ENCODE assay signal across 1 cellular context in the genomic region with DNA sequence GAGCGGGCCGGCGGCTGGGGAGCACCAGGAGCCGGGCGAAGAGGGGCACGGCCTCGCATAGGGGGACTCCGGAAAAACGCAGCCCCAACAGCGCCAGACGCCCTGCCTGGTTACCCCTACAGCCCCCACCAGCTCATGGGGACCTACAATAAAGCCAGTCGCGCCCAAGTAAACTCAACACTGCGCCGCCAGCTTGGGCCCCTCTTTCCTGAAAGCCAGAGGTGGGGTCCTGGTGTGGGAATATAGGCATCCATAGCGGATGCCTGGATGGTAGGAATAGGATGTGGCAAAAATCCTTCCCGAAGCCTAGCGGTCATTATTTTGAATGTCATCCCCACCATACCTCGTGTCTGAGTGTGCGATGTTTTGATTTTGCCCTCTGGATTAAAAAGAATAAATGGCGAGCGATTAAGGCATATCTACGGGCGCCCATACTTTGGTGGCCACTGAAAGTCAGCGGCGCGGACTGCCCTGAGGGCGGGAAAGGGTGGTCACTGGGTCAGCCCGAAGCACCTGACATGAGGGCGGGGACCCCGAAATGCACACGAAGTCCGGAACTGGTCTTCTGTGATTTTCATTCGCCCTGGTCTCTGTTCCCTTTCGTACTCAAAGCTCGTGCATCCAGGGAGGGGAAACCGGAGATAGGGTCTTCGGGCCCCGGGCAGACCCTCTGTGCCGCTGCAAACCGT.
TF ChIP-seq lines count a peak whose summit lies in the region.

A gene with protein sequence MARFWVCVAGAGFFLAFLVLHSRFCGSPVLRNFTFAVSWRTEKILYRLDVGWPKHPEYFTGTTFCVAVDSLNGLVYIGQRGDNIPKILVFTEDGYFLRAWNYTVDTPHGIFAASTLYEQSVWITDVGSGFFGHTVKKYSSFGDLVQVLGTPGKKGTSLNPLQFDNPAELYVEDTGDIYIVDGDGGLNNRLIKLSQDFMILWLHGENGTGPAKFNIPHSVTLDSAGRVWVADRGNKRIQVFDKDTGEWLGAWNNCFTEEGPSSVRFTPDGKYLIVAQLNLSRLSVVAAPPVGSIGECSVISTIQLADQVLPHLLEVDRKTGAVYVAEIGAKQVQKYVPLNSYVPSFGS (plus strand): TSS at position 577 of the 689 bp plus-strand sequence. CDS start 184 bp downstream, outside the sequence.
A gene (minus strand): TSS at position 210 of the 689 bp plus-strand sequence. CDS start 847 bp downstream, outside the sequence.

TF ChIP-seq in HepG2, 621 proteins besides CTCF, POLR2A, EP300 and RAD21 (continued from another document and continues in another):
- TF ChIP-seq, protein P1, sequence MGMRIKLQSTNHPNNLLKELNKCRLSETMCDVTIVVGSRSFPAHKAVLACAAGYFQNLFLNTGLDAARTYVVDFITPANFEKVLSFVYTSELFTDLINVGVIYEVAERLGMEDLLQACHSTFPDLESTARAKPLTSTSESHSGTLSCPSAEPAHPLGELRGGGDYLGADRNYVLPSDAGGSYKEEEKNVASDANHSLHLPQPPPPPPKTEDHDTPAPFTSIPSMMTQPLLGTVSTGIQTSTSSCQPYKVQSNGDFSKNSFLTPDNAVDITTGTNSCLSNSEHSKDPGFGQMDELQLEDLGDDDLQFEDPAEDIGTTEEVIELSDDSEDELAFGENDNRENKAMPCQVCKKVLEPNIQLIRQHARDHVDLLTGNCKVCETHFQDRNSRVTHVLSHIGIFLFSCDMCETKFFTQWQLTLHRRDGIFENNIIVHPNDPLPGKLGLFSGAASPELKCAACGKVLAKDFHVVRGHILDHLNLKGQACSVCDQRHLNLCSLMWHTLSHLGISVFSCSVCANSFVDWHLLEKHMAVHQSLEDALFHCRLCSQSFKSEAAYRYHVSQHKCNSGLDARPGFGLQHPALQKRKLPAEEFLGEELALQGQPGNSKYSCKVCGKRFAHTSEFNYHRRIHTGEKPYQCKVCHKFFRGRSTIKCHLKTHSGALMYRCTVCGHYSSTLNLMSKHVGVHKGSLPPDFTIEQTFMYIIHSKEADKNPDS (CRISPR knock-in tag; IDR thresholded peaks at IDR 0.05): no peak
- TF ChIP-seq, protein P2, sequence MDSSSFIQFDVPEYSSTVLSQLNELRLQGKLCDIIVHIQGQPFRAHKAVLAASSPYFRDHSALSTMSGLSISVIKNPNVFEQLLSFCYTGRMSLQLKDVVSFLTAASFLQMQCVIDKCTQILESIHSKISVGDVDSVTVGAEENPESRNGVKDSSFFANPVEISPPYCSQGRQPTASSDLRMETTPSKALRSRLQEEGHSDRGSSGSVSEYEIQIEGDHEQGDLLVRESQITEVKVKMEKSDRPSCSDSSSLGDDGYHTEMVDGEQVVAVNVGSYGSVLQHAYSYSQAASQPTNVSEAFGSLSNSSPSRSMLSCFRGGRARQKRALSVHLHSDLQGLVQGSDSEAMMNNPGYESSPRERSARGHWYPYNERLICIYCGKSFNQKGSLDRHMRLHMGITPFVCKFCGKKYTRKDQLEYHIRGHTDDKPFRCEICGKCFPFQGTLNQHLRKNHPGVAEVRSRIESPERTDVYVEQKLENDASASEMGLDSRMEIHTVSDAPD (CRISPR knock-in tag; IDR thresholded peaks at IDR 0.05): no peak
- TF ChIP-seq ELF1 (CRISPR knock-in tag; IDR thresholded peaks at IDR 0.05) (peak; percentile 72), ZNF761 (CRISPR knock-in tag; conservative IDR thresholded peaks at IDR 0.05) (0 out of 2 replicates have a peak, but pooled peaks have one; percentile 29), ZSCAN21 (CRISPR knock-in tag; IDR thresholded peaks at IDR 0.05; ENCODE audit: borderline replicate concordance) (no peak), BORCS8-MEF2B (CRISPR knock-in tag; IDR thresholded peaks at IDR 0.05) (peak; percentile 58; the same call in 1 of the 2 replicates), ZNF232 (CRISPR knock-in tag; IDR thresholded peaks at IDR 0.05; ENCODE audit: borderline replicate concordance) (no peak), ZNF546 (CRISPR knock-in tag; conservative IDR thresholded peaks at IDR 0.05) (no peak), SYNCRIP (IDR thresholded peaks at IDR 0.05; ENCODE audit: insufficient read depth, low read depth, low read length) (no peak), KAT8 (CRISPR knock-in tag; IDR thresholded peaks at IDR 0.05) (peak; percentile 89), ZIK1 (CRISPR knock-in tag; IDR thresholded peaks at IDR 0.05; ENCODE audit: borderline replicate concordance, low read depth) (peak; percentile 70; the same call in 1 of the 2 replicates), TOE1 (CRISPR knock-in tag; IDR thresholded peaks at IDR 0.05) (no peak), ZNF441 (CRISPR knock-in tag; IDR thresholded peaks at IDR 0.05; ENCODE audit: borderline replicate concordance) (0 out of 2 replicates have a peak, but pooled peaks have one; percentile 23), TBX2 (CRISPR knock-in tag; IDR thresholded peaks at IDR 0.05; ENCODE audit: borderline replicate concordance) (peak; percentile 14), ZNF20 (CRISPR knock-in tag; IDR thresholded peaks at IDR 0.05) (0 out of 2 replicates have a peak, but pooled peaks have one; percentile 31), ZNF75D (CRISPR knock-in tag; IDR thresholded peaks at IDR 0.05; ENCODE audit: borderline replicate concordance) (no peak), ZNF263 (CRISPR knock-in tag; IDR thresholded peaks at IDR 0.05) (peak; percentile 98)
- TF ChIP-seq, protein P3, sequence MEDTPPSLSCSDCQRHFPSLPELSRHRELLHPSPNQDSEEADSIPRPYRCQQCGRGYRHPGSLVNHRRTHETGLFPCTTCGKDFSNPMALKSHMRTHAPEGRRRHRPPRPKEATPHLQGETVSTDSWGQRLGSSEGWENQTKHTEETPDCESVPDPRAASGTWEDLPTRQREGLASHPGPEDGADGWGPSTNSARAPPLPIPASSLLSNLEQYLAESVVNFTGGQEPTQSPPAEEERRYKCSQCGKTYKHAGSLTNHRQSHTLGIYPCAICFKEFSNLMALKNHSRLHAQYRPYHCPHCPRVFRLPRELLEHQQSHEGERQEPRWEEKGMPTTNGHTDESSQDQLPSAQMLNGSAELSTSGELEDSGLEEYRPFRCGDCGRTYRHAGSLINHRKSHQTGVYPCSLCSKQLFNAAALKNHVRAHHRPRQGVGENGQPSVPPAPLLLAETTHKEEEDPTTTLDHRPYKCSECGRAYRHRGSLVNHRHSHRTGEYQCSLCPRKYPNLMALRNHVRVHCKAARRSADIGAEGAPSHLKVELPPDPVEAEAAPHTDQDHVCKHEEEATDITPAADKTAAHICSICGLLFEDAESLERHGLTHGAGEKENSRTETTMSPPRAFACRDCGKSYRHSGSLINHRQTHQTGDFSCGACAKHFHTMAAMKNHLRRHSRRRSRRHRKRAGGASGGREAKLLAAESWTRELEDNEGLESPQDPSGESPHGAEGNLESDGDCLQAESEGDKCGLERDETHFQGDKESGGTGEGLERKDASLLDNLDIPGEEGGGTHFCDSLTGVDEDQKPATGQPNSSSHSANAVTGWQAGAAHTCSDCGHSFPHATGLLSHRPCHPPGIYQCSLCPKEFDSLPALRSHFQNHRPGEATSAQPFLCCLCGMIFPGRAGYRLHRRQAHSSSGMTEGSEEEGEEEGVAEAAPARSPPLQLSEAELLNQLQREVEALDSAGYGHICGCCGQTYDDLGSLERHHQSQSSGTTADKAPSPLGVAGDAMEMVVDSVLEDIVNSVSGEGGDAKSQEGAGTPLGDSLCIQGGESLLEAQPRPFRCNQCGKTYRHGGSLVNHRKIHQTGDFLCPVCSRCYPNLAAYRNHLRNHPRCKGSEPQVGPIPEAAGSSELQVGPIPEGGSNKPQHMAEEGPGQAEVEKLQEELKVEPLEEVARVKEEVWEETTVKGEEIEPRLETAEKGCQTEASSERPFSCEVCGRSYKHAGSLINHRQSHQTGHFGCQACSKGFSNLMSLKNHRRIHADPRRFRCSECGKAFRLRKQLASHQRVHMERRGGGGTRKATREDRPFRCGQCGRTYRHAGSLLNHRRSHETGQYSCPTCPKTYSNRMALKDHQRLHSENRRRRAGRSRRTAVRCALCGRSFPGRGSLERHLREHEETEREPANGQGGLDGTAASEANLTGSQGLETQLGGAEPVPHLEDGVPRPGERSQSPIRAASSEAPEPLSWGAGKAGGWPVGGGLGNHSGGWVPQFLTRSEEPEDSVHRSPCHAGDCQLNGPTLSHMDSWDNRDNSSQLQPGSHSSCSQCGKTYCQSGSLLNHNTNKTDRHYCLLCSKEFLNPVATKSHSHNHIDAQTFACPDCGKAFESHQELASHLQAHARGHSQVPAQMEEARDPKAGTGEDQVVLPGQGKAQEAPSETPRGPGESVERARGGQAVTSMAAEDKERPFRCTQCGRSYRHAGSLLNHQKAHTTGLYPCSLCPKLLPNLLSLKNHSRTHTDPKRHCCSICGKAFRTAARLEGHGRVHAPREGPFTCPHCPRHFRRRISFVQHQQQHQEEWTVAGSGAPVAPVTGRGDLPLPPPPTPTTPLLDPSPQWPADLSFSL (CRISPR knock-in tag; IDR thresholded peaks at IDR 0.05): no peak
- TF ChIP-seq, protein P4, sequence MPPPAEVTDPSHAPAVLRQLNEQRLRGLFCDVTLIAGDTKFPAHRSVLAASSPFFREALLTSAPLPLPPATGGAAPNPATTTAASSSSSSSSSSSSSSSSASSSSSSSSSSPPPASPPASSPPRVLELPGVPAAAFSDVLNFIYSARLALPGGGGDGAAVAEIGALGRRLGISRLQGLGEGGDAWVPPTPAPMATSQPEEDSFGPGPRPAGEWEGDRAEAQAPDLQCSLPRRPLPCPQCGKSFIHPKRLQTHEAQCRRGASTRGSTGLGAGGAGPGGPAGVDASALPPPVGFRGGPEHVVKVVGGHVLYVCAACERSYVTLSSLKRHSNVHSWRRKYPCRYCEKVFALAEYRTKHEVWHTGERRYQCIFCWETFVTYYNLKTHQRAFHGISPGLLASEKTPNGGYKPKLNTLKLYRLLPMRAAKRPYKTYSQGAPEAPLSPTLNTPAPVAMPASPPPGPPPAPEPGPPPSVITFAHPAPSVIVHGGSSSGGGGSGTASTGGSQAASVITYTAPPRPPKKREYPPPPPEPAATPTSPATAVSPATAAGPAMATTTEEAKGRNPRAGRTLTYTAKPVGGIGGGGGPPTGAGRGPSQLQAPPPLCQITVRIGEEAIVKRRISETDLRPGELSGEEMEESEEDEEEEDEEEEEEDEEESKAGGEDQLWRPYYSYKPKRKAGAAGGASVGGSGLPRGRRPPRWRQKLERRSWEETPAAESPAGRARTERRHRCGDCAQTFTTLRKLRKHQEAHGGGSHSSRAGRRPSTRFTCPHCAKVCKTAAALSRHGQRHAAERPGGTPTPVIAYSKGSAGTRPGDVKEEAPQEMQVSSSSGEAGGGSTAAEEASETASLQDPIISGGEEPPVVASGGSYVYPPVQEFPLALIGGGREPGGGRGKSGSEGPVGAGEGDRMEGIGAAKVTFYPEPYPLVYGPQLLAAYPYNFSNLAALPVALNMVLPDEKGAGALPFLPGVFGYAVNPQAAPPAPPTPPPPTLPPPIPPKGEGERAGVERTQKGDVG (CRISPR knock-in tag; IDR thresholded peaks at IDR 0.05; ENCODE audit: borderline replicate concordance): no peak
- TF ChIP-seq, protein P5, sequence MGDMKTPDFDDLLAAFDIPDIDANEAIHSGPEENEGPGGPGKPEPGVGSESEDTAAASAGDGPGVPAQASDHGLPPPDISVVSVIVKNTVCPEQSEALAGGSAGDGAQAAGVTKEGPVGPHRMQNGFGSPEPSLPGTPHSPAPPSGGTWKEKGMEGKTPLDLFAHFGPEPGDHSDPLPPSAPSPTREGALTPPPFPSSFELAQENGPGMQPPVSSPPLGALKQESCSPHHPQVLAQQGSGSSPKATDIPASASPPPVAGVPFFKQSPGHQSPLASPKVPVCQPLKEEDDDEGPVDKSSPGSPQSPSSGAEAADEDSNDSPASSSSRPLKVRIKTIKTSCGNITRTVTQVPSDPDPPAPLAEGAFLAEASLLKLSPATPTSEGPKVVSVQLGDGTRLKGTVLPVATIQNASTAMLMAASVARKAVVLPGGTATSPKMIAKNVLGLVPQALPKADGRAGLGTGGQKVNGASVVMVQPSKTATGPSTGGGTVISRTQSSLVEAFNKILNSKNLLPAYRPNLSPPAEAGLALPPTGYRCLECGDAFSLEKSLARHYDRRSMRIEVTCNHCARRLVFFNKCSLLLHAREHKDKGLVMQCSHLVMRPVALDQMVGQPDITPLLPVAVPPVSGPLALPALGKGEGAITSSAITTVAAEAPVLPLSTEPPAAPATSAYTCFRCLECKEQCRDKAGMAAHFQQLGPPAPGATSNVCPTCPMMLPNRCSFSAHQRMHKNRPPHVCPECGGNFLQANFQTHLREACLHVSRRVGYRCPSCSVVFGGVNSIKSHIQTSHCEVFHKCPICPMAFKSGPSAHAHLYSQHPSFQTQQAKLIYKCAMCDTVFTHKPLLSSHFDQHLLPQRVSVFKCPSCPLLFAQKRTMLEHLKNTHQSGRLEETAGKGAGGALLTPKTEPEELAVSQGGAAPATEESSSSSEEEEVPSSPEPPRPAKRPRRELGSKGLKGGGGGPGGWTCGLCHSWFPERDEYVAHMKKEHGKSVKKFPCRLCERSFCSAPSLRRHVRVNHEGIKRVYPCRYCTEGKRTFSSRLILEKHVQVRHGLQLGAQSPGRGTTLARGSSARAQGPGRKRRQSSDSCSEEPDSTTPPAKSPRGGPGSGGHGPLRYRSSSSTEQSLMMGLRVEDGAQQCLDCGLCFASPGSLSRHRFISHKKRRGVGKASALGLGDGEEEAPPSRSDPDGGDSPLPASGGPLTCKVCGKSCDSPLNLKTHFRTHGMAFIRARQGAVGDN (CRISPR knock-in tag; IDR thresholded peaks at IDR 0.05): peak; percentile 95
- TF ChIP-seq, protein P6, sequence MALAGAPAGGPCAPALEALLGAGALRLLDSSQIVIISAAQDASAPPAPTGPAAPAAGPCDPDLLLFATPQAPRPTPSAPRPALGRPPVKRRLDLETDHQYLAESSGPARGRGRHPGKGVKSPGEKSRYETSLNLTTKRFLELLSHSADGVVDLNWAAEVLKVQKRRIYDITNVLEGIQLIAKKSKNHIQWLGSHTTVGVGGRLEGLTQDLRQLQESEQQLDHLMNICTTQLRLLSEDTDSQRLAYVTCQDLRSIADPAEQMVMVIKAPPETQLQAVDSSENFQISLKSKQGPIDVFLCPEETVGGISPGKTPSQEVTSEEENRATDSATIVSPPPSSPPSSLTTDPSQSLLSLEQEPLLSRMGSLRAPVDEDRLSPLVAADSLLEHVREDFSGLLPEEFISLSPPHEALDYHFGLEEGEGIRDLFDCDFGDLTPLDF (CRISPR knock-in tag; IDR thresholded peaks at IDR 0.05): peak; percentile 82; the same call in 1 of the 2 replicates
- TF ChIP-seq, protein P7, sequence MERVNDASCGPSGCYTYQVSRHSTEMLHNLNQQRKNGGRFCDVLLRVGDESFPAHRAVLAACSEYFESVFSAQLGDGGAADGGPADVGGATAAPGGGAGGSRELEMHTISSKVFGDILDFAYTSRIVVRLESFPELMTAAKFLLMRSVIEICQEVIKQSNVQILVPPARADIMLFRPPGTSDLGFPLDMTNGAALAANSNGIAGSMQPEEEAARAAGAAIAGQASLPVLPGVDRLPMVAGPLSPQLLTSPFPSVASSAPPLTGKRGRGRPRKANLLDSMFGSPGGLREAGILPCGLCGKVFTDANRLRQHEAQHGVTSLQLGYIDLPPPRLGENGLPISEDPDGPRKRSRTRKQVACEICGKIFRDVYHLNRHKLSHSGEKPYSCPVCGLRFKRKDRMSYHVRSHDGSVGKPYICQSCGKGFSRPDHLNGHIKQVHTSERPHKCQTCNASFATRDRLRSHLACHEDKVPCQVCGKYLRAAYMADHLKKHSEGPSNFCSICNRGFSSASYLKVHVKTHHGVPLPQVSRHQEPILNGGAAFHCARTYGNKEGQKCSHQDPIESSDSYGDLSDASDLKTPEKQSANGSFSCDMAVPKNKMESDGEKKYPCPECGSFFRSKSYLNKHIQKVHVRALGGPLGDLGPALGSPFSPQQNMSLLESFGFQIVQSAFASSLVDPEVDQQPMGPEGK (CRISPR knock-in tag; IDR thresholded peaks at IDR 0.05): peak; percentile 75
- TF ChIP-seq, protein P8, sequence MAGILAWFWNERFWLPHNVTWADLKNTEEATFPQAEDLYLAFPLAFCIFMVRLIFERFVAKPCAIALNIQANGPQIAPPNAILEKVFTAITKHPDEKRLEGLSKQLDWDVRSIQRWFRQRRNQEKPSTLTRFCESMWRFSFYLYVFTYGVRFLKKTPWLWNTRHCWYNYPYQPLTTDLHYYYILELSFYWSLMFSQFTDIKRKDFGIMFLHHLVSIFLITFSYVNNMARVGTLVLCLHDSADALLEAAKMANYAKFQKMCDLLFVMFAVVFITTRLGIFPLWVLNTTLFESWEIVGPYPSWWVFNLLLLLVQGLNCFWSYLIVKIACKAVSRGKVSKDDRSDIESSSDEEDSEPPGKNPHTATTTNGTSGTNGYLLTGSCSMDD (CRISPR knock-in tag; IDR thresholded peaks at IDR 0.05): no peak
